ENCODE assay signal across 8 cellular contexts in genomic region chr12:111788178-111788654, GRCh38. TPM values are rescaled to one million over a fixed set of nuclear protein-coding genes. Genes with fewer than 3 reads are reported as not detected.
A peak's percentile ranks its signal among the peaks of the same experiment; 100 is the strongest.
DNase-seq lines count a peak whose midpoint lies in the region; ATAC-seq, FAIRE-seq and TF ChIP-seq lines count a peak whose summit lies in the region.

No MANE protein-coding gene starts in this region.

- 0% methylated on average over 6 of the region's 8 CpGs for WGBS in mammary epithelial cell (ENCODE audit: low coverage, missing lambda C conversion rate)
- WGBS in mesenchymal stem cell, result 87% methylated on average over 6 of the region's 8 CpGs

- H3K79me2 ChIP-seq in Loucy (ENCODE audit: insufficient read depth, low read length) (no peaks in the 10 kb centered on the region), mammary epithelial cell (ENCODE audit: insufficient read depth, low read length) (no peaks in the 10 kb centered on the region)

- dilution Hi-C loops in mammary epithelial cell (cut with HindIII; ENCODE audit: low sequenced_read_pairs), result no loop called here

- H3F3A ChIP-seq in Loucy (ENCODE audit: low read depth), result no peaks in the 10 kb centered on the region

- no peak for FAIRE-seq in HTR-8/SVneo (lab: Jason Lieb, UNC)

- CTCF ChIA-PET in mammary epithelial cell (lab: Charles Lee; ENCODE audit: low non-redundant PET), result no interaction called here

- H3K27ac ChIP-seq in mammary epithelial cell (ENCODE audit: insufficient read depth, low read depth, low read length) (no peak overlapping the region), mesenchymal stem cell (ENCODE audit: low read length, poor library complexity, severe bottlenecking) (no peak overlapping the region)

- no peak overlapping the region for H3K4me3 ChIP-seq in Loucy (ENCODE audit: low read length, poor library complexity, severe bottlenecking)
- H3K4me3 ChIP-seq in mammary epithelial cell (replicated peaks in 1 of 3; ENCODE audit: insufficient read depth in 1 of 3, low read depth in 2 of 3, low read length in 3 of 3), result no peak overlapping the region
- no peak overlapping the region for H3K4me3 ChIP-seq in mesenchymal stem cell (ENCODE audit: insufficient read depth in 1 of 2, low read depth in 1 of 2, low read length in 2 of 2)

- no peak overlapping the region for H4K91ac ChIP-seq in mesenchymal stem cell (ENCODE audit: low read length)

- H3K18ac ChIP-seq in mesenchymal stem cell (ENCODE audit: low read depth in 1 of 2, low read length in 2 of 2), result no peak overlapping the region

- TF ChIP-seq POLR2A in GM18505 (IDR thresholded peaks at IDR 0.05; ENCODE audit: borderline replicate concordance, extremely low read depth, insufficient read depth, insufficient read length), result no peak

- no peak overlapping the region for H2BK5ac ChIP-seq in mesenchymal stem cell (ENCODE audit: low read depth, low read length, poor library complexity, severe bottlenecking)

- TF ChIP-seq CTCF in Loucy (conservative IDR thresholded peaks at IDR 0.05; ENCODE audit: low read length), result peak; percentile 58
- TF ChIP-seq CTCF in mammary epithelial cell (conservative IDR thresholded peaks at IDR 0.05 in 1 of 2, IDR thresholded peaks at IDR 0.05 in 1 of 2; ENCODE audit: extremely low read depth in 1 of 2, insufficient read depth in 1 of 2, low read depth in 1 of 2, low read length in 2 of 2), result peak; percentile 27 to 81

- H3K23ac ChIP-seq in mesenchymal stem cell (ENCODE audit: low read length in 2 of 2), result no peak overlapping the region

- no peaks in the 10 kb centered on the region for H3K4me1 ChIP-seq in Loucy (ENCODE audit: insufficient read depth, low read length, poor library complexity, severe bottlenecking)
- H3K4me1 ChIP-seq in mammary epithelial cell (ENCODE audit: insufficient read depth, low read length), result no peaks in the 10 kb centered on the region
- H3K4me1 ChIP-seq in mesenchymal stem cell (ENCODE audit: control insufficient read depth, insufficient read depth, low read depth, low read length), result peaks cover 5% of the 10 kb centered on the region

- no peak overlapping the region for H3K4ac ChIP-seq in mesenchymal stem cell (ENCODE audit: low read depth in 1 of 2, low read length in 2 of 2)

- no peak overlapping the region for H2BK15ac ChIP-seq in mesenchymal stem cell (ENCODE audit: low read depth, poor library complexity, severe bottlenecking)

- in situ Hi-C loops in mammary epithelial cell (cut with MboI; ENCODE audit: low sequenced_read_pairs in 2 of 2), result no loop called here

- H3K9me2 ChIP-seq in Loucy (replicated peaks; ENCODE audit: low read depth, low read length), result no peaks in the 10 kb centered on the region

- no peaks in the 10 kb centered on the region for H3K79me1 ChIP-seq in mesenchymal stem cell (replicated peaks; ENCODE audit: low read length, poor library complexity, severe bottlenecking)

- no peak overlapping the region for H4K8ac ChIP-seq in mesenchymal stem cell (ENCODE audit: low read length)

- DNase-seq in COLO668 (lab: John Stamatoyannopoulos, UW; ENCODE audit: unreplicated experiment), result peak; percentile 50
- DNase-seq in mammary epithelial cell, result no peak
- DNase-seq in mesenchymal stem cell, result peak; percentile 35
- DNase-seq in HTR-8/SVneo (ENCODE audit: insufficient read length, low spot score), result no peak

- H3K4me2 ChIP-seq in Loucy (ENCODE audit: low read depth, low read length, poor library complexity, severe bottlenecking), result no peak overlapping the region
- H3K4me2 ChIP-seq in mammary epithelial cell (ENCODE audit: insufficient read depth, low read depth, low read length), result no peak overlapping the region
- no peak overlapping the region for H3K4me2 ChIP-seq in mesenchymal stem cell (ENCODE audit: low read length, poor library complexity, severe bottlenecking)

- no peaks in the 10 kb centered on the region for H3K27me3 ChIP-seq in Loucy (ENCODE audit: insufficient read depth, low read length, poor library complexity, severe bottlenecking)
- H3K27me3 ChIP-seq in mammary epithelial cell (ENCODE audit: insufficient read depth, low read length), result no peaks in the 10 kb centered on the region
- H3K27me3 ChIP-seq in mesenchymal stem cell (ENCODE audit: control insufficient read depth in 1 of 2, insufficient read depth in 1 of 2, low read length in 2 of 2), result no peaks in the 10 kb centered on the region

- H4K20me1 ChIP-seq in Loucy (ENCODE audit: insufficient read depth, low read length, poor library complexity, severe bottlenecking) (no peaks in the 10 kb centered on the region), mammary epithelial cell (ENCODE audit: insufficient read depth, low read length) (no peaks in the 10 kb centered on the region)

- H3K9me3 ChIP-seq in Loucy (ENCODE audit: insufficient read depth, low read depth, low read length), result no peaks in the 10 kb centered on the region
- no peaks in the 10 kb centered on the region for H3K9me3 ChIP-seq in mammary epithelial cell (replicated peaks; ENCODE audit: insufficient read depth, low read length)
- no peaks in the 10 kb centered on the region for H3K9me3 ChIP-seq in mesenchymal stem cell (ENCODE audit: control insufficient read depth, low read length)

- no peak overlapping the region for H2AFZ ChIP-seq in Loucy (ENCODE audit: low read length)
- no peak overlapping the region for H2AFZ ChIP-seq in mammary epithelial cell (ENCODE audit: low read depth, low read length)
- H2AFZ ChIP-seq in mesenchymal stem cell (ENCODE audit: low read depth, low read length), result no peak overlapping the region

- H2BK120ac ChIP-seq in mesenchymal stem cell (ENCODE audit: low read depth, low read length), result no peak overlapping the region

- H3K36me3 ChIP-seq in Loucy (ENCODE audit: insufficient read depth, low read length), result no peaks in the 10 kb centered on the region
- H3K36me3 ChIP-seq in mammary epithelial cell (ENCODE audit: insufficient read depth, low read length), result no peaks in the 10 kb centered on the region
- H3K36me3 ChIP-seq in mesenchymal stem cell (ENCODE audit: control insufficient read depth in 1 of 2, insufficient read depth in 2 of 2, low read depth in 1 of 2, low read length in 2 of 2), result peaks cover 7 to 37% of the 10 kb centered on the region in 2 experiments

- ATAC-seq in GM18505 (IDR thresholded peaks at IDR 0.05; ENCODE audit: unreplicated experiment) (no peak), GM18868 (IDR thresholded peaks at IDR 0.05; ENCODE audit: unreplicated experiment) (no peak), HG03025 (IDR thresholded peaks at IDR 0.05; ENCODE audit: low FRiP score, unreplicated experiment) (no peak)

- H2AK5ac ChIP-seq in mesenchymal stem cell (ENCODE audit: low read length, severe bottlenecking), result no peak overlapping the region

- H3K9ac ChIP-seq in Loucy (ENCODE audit: low read depth, low read length, poor library complexity, severe bottlenecking), result no peak overlapping the region
- no peak overlapping the region for H3K9ac ChIP-seq in mammary epithelial cell (ENCODE audit: insufficient read depth, low read length)
- H3K9ac ChIP-seq in mesenchymal stem cell (ENCODE audit: low read length), result no peak overlapping the region

- no peak overlapping the region for H3K14ac ChIP-seq in mesenchymal stem cell (ENCODE audit: low read length in 2 of 2)

- BruUV-seq in mammary epithelial cell (replicated peaks; lab: Mats Ljungman, UMichigan), result no TSS peak

- intact Hi-C loops in mammary epithelial cell (cut with micrococcal nuclease), result loop anchor here (1.0 to 5.0 kb wide), 5 partner anchors 25 to 457 kb away; partner anchors contain the start of gene ACAD10

- H2BK12ac ChIP-seq in mesenchymal stem cell (ENCODE audit: low read length in 2 of 2), result no peak overlapping the region

RNA-seq across cellular contexts. Expression of gene ALDH2, which starts 21.5 kb away (rescaled TPM):
- total RNA-seq in mammary epithelial cell, result under 1 TPM in 1 of 2 donors, not detected in 1; 0.38 TPM
- polyA plus RNA-seq in mammary epithelial cell, result not detected
- not detected for polyA minus RNA-seq in mammary epithelial cell
- 54.3 TPM for polyA plus RNA-seq in mesenchymal stem cell (2013, experiment 1 of 2)
- polyA plus RNA-seq in mesenchymal stem cell (2013, experiment 2 of 2), result 52.7 TPM

RNA-seq across cellular contexts. Expression of gene MAPKAPK5, which starts 53.8 kb away (rescaled TPM):
- total RNA-seq in mammary epithelial cell, result 10 to 100 TPM; 34.5 to 46.7 TPM
- polyA plus RNA-seq in mammary epithelial cell, result 38.7 TPM
- polyA minus RNA-seq in mammary epithelial cell, result 49.4 TPM
- polyA plus RNA-seq in mesenchymal stem cell (2013, experiment 1 of 2), result 18.2 TPM
- 18.5 TPM for polyA plus RNA-seq in mesenchymal stem cell (2013, experiment 2 of 2)

Comparison
In these comparisons a context has a peak if more than half of its experiments do, and no peak if none do; other contexts are left out.
1. DNase-seq: peak in COLO668 (single experiment) and mesenchymal stem cell (single experiment); none in mammary epithelial cell (single experiment) and HTR-8/SVneo (single experiment).